ENCODE assay signal across 32 cellular contexts in genomic region chr12:75662501-75663159, GRCh38.
DNase-seq lines count a peak whose midpoint lies in the region; ATAC-seq, FAIRE-seq and TF ChIP-seq lines count a peak whose summit lies in the region.
"Had no signal": no experiment of that assay in that cellular context is flagged by ENCODE, and none has a peak within 500 bp of the region (broad histone marks: within the 10 kb centered on the region; RNA-seq: fewer than 3 reads in every experiment).

No MANE protein-coding gene starts in this region.

- no peak for TF ChIP-seq EP300 in GM12878 (IDR thresholded peaks at IDR 0.05; ENCODE audit: borderline replicate concordance in 1 of 2, control insufficient read depth in 1 of 2, low read depth in 2 of 2, low read length in 2 of 2)

- CTCF ChIA-PET in GM12878 (lab: Yijun Ruan, JAX) = interaction anchor here (1.0 kb wide), 1 partner anchor 11 kb away, joined by 3 read pairs; no protein-coding TSS in a partner anchor
- CTCF ChIA-PET in CD4-positive, alpha-beta memory T cell (lab: Charles Lee; ENCODE audit: partially characterized antibody) = no interaction called here

- H3K36me3 ChIP-seq in GM12878 (ENCODE audit: control insufficient read depth in 2 of 2, insufficient read depth in 2 of 2, low read length in 1 of 2) = no peaks in the 10 kb centered on the region
- H3K36me3 ChIP-seq in CD4-positive, alpha-beta memory T cell (ENCODE audit: insufficient read depth, low read length) = no peaks in the 10 kb centered on the region
- H3K36me3 ChIP-seq: BLaER1 treated with 17β-estradiol and CSF1 and Interleukin-3, amounts not matched to agents 10 nM and 100 nM; lower lobe of right lung; sigmoid colon; stomach; thyroid gland; uterus had no signal

- FAIRE-seq in GM12878 (lab: Jason Lieb, UNC) = no peak
- FAIRE-seq: TTC549 had no signal

- no peaks in the 10 kb centered on the region for H3K27me3 ChIP-seq in GM12878 (replicated peaks in 1 of 2; ENCODE audit: control insufficient read depth in 2 of 2, insufficient read depth in 2 of 2, low read length in 1 of 2)
- no peaks in the 10 kb centered on the region for H3K27me3 ChIP-seq in CD4-positive, alpha-beta memory T cell (ENCODE audit: insufficient read depth, low read length)
- H3K27me3 ChIP-seq: BLaER1 treated with 17β-estradiol and CSF1 and Interleukin-3, amounts not matched to agents 10 nM and 100 nM; sigmoid colon; stomach; thyroid gland; uterus had no signal

- 0% methylated on average over 2 of the region's 2 CpGs for WGBS in GM12878 (ENCODE audit: insufficient coverage, insufficient replicate concordance, low lambda C conversion rate, missing lambda C conversion rate)

- H3K4me3 ChIP-seq in GM12878 = no peak overlapping the region
- H3K4me3 ChIP-seq in CD4-positive, alpha-beta memory T cell (ENCODE audit: low read length in 2 of 2) = no peak overlapping the region
- H3K4me3 ChIP-seq: BLaER1 treated with 17β-estradiol and CSF1 and Interleukin-3, amounts not matched to agents 10 nM and 100 nM; lower lobe of right lung; sigmoid colon; stomach; thyroid gland; uterus had no signal

- TF ChIP-seq POLR2A in GM12878 (IDR thresholded peaks at IDR 0.05; ENCODE audit: low read depth, low read length) = no peak

- no peaks in the 10 kb centered on the region for H3K9me3 Mint-ChIP-seq in natural killer cell
- no peaks in the 10 kb centered on the region for H3K9me3 Mint-ChIP-seq in CD4-positive, alpha-beta memory T cell
- H3K9me3 Mint-ChIP-seq: activated naive CD8-positive, alpha-beta T cell treated with anti-CD3 and anti-CD28 coated beads, Interleukin-2, amount 50 U/mL, for 24 hours; activated T-cell treated with anti-CD3 and anti-CD28 coated beads, Interleukin-2, amount 50 U/mL, for 72 hours; IgD-negative memory B cell; natural killer cell treated with Interleukin-12 subunit alpha and Interleukin-12 subunit beta and Interleukin-15 and Interleukin-18, amount 100 ng/mL, for 72 hours had no signal

- in situ Hi-C loops in GM12878 (cut with MboI) = no loop called here

- H3K27ac Mint-ChIP-seq in natural killer cell = no peak overlapping the region
- H3K27ac Mint-ChIP-seq in CD4-positive, alpha-beta memory T cell = no peak overlapping the region
- H3K27ac Mint-ChIP-seq: activated naive CD8-positive, alpha-beta T cell treated with anti-CD3 and anti-CD28 coated beads, Interleukin-2, amount 50 U/mL, for 24 hours; activated T-cell treated with anti-CD3 and anti-CD28 coated beads, Interleukin-2, amount 50 U/mL, for 72 hours; IgD-negative memory B cell; natural killer cell treated with Interleukin-12 subunit alpha and Interleukin-12 subunit beta and Interleukin-15 and Interleukin-18, amount 100 ng/mL, for 72 hours; T-helper 17 cell had no signal

- H4K20me1 ChIP-seq in GM12878 (ENCODE audit: control insufficient read depth, insufficient read depth) = no peaks in the 10 kb centered on the region
- H4K20me1 ChIP-seq: BLaER1 treated with 17β-estradiol and CSF1 and Interleukin-3, amounts not matched to agents 10 nM and 100 nM had no signal

- H3K4me1 Mint-ChIP-seq in natural killer cell = no peaks in the 10 kb centered on the region
- H3K4me1 Mint-ChIP-seq in CD4-positive, alpha-beta memory T cell = peaks cover 0 to 4% (median 2%) of the 10 kb centered on the region in 4 donors
- H3K4me1 Mint-ChIP-seq: activated naive CD8-positive, alpha-beta T cell treated with anti-CD3 and anti-CD28 coated beads, Interleukin-2, amount 50 U/mL, for 24 hours; IgD-negative memory B cell had no signal

- no peak for TF ChIP-seq RAD21 in GM12878 (IDR thresholded peaks at IDR 0.05; ENCODE audit: insufficient read depth, low read depth, low read length)

- no peak overlapping the region for H2AFZ ChIP-seq in GM12878 (ENCODE audit: control insufficient read depth, low read depth, low read length)

- no peaks in the 10 kb centered on the region for H3K79me2 ChIP-seq in GM12878 (ENCODE audit: control insufficient read depth, insufficient read depth, low read length)

- H3K9ac ChIP-seq in GM12878 (ENCODE audit: control insufficient read depth, insufficient read depth, low read length) = no peak overlapping the region
- H3K9ac ChIP-seq: BLaER1 treated with 17β-estradiol and CSF1 and Interleukin-3, amounts not matched to agents 10 nM and 100 nM had no signal

- intact Hi-C loops in GM12878 (cut with micrococcal nuclease; ENCODE audit: unreplicated experiment) = no loop called here
- intact Hi-C loops in natural killer cell (cut with micrococcal nuclease) = no loop called here
- intact Hi-C loops in CD4-positive, alpha-beta memory T cell (cut with micrococcal nuclease) = no loop called here

- peak; percentile 49 for ATAC-seq in GM19324 (IDR thresholded peaks at IDR 0.05; ENCODE audit: low FRiP score, unreplicated experiment)
- ATAC-seq in HG03520 (IDR thresholded peaks at IDR 0.05; ENCODE audit: unreplicated experiment) = peak; percentile 56
- ATAC-seq in GM12878 = peak; percentile 42; the same call in 2 of the 3 replicates
- ATAC-seq in natural killer cell = peak; percentile 61 to 73 (median 69)
- ATAC-seq: activated CD4-positive, CD25-positive, alpha-beta regulatory T cell treated with anti-CD3 and anti-CD28 coated beads, Interleukin-2, amount 50 U/mL, for 24 hours; activated naive CD8-positive, alpha-beta T cell treated with anti-CD3 and anti-CD28 coated beads, Interleukin-2, amount 50 U/mL, for 24 hours; activated T-cell treated with anti-CD3 and anti-CD28 coated beads, Interleukin-2, amount 50 U/mL, for 72 hours; lower lobe of right lung; SK-N-SH treated with all-trans-retinoic acid at 6 μM for 48 hours; T-helper 17 cell had no signal

- SMC1A ChIA-PET in GM12878 (lab: Charles Lee; ENCODE audit: uncharacterized antibody, unreplicated experiment) = interaction anchor here (0.9 kb wide), 1 partner anchor 88 kb away, joined by 3 read pairs; no protein-coding TSS in a partner anchor

- RAD21 ChIA-PET in GM12878 (lab: Charles Lee; ENCODE audit: unreplicated experiment) = no interaction called here

- H3K4me1 ChIP-seq in GM12878 (ENCODE audit: control insufficient read depth, insufficient read depth, low read length) = no peaks in the 10 kb centered on the region
- H3K4me1 ChIP-seq in CD4-positive, alpha-beta memory T cell (ENCODE audit: insufficient read depth, low read length) = no peaks in the 10 kb centered on the region
- H3K4me1 ChIP-seq: lower lobe of right lung, sigmoid colon, thyroid gland, uterus had no signal

- no peaks in the 10 kb centered on the region for H3K36me3 Mint-ChIP-seq in natural killer cell
- H3K36me3 Mint-ChIP-seq in CD4-positive, alpha-beta memory T cell = no peaks in the 10 kb centered on the region
- H3K36me3 Mint-ChIP-seq: IgD-negative memory B cell; natural killer cell treated with Interleukin-12 subunit alpha and Interleukin-12 subunit beta and Interleukin-15 and Interleukin-18, amount 100 ng/mL, for 72 hours had no signal

- H3K9me3 ChIP-seq in GM12878 (replicated peaks; ENCODE audit: control insufficient read depth, insufficient read depth, low read length) = no peaks in the 10 kb centered on the region
- H3K9me3 ChIP-seq in CD4-positive, alpha-beta memory T cell (ENCODE audit: control insufficient read depth in 1 of 2, low read length in 2 of 2) = no peaks in the 10 kb centered on the region
- H3K9me3 ChIP-seq: BLaER1 treated with 17β-estradiol and CSF1 and Interleukin-3, amounts not matched to agents 10 nM and 100 nM; lower lobe of right lung; sigmoid colon; stomach; thyroid gland; uterus had no signal

- H3K4me2 ChIP-seq in GM12878 (ENCODE audit: control insufficient read depth, insufficient read depth) = no peak overlapping the region
- H3K4me2 ChIP-seq: BLaER1 treated with 17β-estradiol and CSF1 and Interleukin-3, amounts not matched to agents 10 nM and 100 nM had no signal

- no peak overlapping the region for H3K4me3 Mint-ChIP-seq in natural killer cell
- H3K4me3 Mint-ChIP-seq in CD4-positive, alpha-beta memory T cell = no peak overlapping the region
- H3K4me3 Mint-ChIP-seq: activated naive CD8-positive, alpha-beta T cell treated with anti-CD3 and anti-CD28 coated beads, Interleukin-2, amount 50 U/mL, for 24 hours; activated T-cell treated with anti-CD3 and anti-CD28 coated beads, Interleukin-2, amount 50 U/mL, for 72 hours; IgD-negative memory B cell; natural killer cell treated with Interleukin-12 subunit alpha and Interleukin-12 subunit beta and Interleukin-15 and Interleukin-18, amount 100 ng/mL, for 72 hours; T-helper 17 cell had no signal

- POLR2A ChIA-PET in GM12878 (lab: Charles Lee) = no interaction called here
- POLR2A ChIA-PET in CD4-positive, alpha-beta memory T cell (lab: Charles Lee; ENCODE audit: partially characterized antibody) = no interaction called here

- H3K27ac ChIP-seq in GM12878 (ENCODE audit: control insufficient read depth, insufficient read depth) = no peak overlapping the region
- no peak overlapping the region for H3K27ac ChIP-seq in CD4-positive, alpha-beta memory T cell (ENCODE audit: low read depth, low read length)
- H3K27ac ChIP-seq: BLaER1 treated with 17β-estradiol and CSF1 and Interleukin-3, amounts not matched to agents 10 nM and 100 nM; lower lobe of right lung; sigmoid colon; stomach; thyroid gland; uterus had no signal

- no peak for DNase-seq in GM12878 (ENCODE audit: low read depth, low spot score)
- no peak for DNase-seq in natural killer cell
- DNase-seq in CD4-positive, alpha-beta memory T cell = no peak
- no peak for DNase-seq in CD1c-positive myeloid dendritic cell (ENCODE audit: extremely low spot score)
- no peak for DNase-seq in GDM1 (lab: John Stamatoyannopoulos, UW)
- DNase-seq: activated CD4-positive, alpha-beta T cell treated with anti-CD3 and anti-CD28 coated beads, Interleukin-2, amount 50 U/mL, for 48 hours; activated naive CD8-positive, alpha-beta T cell treated with anti-CD3 and anti-CD28 coated beads, Interleukin-2, amount 50 U/mL, for 24 hours; activated T-cell treated with anti-CD3 and anti-CD28 coated beads, Interleukin-2, amount 50 U/mL, for 72 hours; COR-L47; H7; hippocampal formation; lower lobe of right lung; NCI-H1048; NCI-H1694 treated with DMSO at 0.1 percent for 48 hours; NCI-H2171 treated with DMSO at 0.1 percent for 48 hours; NCI-H510A treated with DMSO at 0.1 percent for 48 hours; occipital lobe; sigmoid colon; stimulated activated CD4-positive, alpha-beta T cell treated with anti-CD3 and anti-CD28 coated beads, Interleukin-12 subunit alpha, Interleukin-12 subunit beta, amount 100 ng/mL, for 4 hours; stimulated activated CD4-positive, alpha-beta T cell treated with anti-CD3 and anti-CD28 coated beads, Interleukin-2, amount 100 ng/mL, for 48 hours; stomach; T-helper 17 cell; thyroid gland; uterus had no signal

- H3K27me3 Mint-ChIP-seq in natural killer cell (ENCODE audit: low read depth in 2 of 2) = peaks cover 0 to 11% of the 10 kb centered on the region in 2 donors
- no peaks in the 10 kb centered on the region for H3K27me3 Mint-ChIP-seq in CD4-positive, alpha-beta memory T cell
- H3K27me3 Mint-ChIP-seq: activated naive CD8-positive, alpha-beta T cell treated with anti-CD3 and anti-CD28 coated beads, Interleukin-2, amount 50 U/mL, for 24 hours; IgD-negative memory B cell; natural killer cell treated with Interleukin-12 subunit alpha and Interleukin-12 subunit beta and Interleukin-15 and Interleukin-18, amount 100 ng/mL, for 72 hours; T-helper 17 cell had no signal

- no peak for TF ChIP-seq CTCF in GM12878 (IDR thresholded peaks at IDR 0.05 in 2 of 3, conservative IDR thresholded peaks at IDR 0.05 in 1 of 3; ENCODE audit: control insufficient read depth in 2 of 3, extremely low read depth in 1 of 3, insufficient read depth in 1 of 3, low read depth in 3 of 3, low read length in 3 of 3)
- no peak for TF ChIP-seq CTCF in natural killer cell (IDR thresholded peaks at IDR 0.05)

- BruUV-seq in GM12878 (replicated peaks; lab: Mats Ljungman, UMichigan) = no TSS peak
